Comparison of ENCODE assay signal across 1 cellular context in genomic region chr15:82379552-82379951, GRCh38.
TF ChIP-seq lines count a peak whose summit lies in the region.

No MANE protein-coding gene starts in this region.

TF ChIP-seq in K562, 482 proteins besides CTCF, POLR2A, EP300 and RAD21:
- peak; percentile 50; the same call in 1 of the 2 replicates for TF ChIP-seq CC2D1A (IDR thresholded peaks at IDR 0.05)
- TF ChIP-seq RFX1 (IDR thresholded peaks at IDR 0.05): peak; percentile 33; the same call in 1 of the 2 replicates
- 0 out of 2 replicates have a peak, but pooled peaks have one; percentile 23 for TF ChIP-seq SMARCE1 (IDR thresholded peaks at IDR 0.05)
- TF ChIP-seq CTCFL (IDR thresholded peaks at IDR 0.05; ENCODE audit: borderline replicate concordance, insufficient read depth, low read depth, low read length, poor library complexity, severe bottlenecking): peak; percentile 4
- peak; percentile 58; the same call in 1 of the 2 replicates for TF ChIP-seq SMARCA4 (IDR thresholded peaks at IDR 0.05)
